In genomic region chr12:108697905-108698304, GRCh38 we compare ENCODE assay signal across 16 cellular contexts. TPM values are rescaled to one million over a fixed set of nuclear protein-coding genes. Genes with fewer than 3 reads are reported as not detected.
A peak's percentile ranks its signal among the peaks of the same experiment; 100 is the strongest.
DNase-seq lines count a peak whose midpoint lies in the region; ATAC-seq and TF ChIP-seq lines count a peak whose summit lies in the region.
"Had no signal": no experiment of that assay in that cellular context is flagged by ENCODE, and none has a peak within 500 bp of the region (broad histone marks: within the 10 kb centered on the region; RNA-seq: fewer than 3 reads in every experiment).

No MANE protein-coding gene starts in this region.

- peak overlapping the region; percentile 67 for H3K14ac ChIP-seq in IMR-90 (replicated peaks; ENCODE audit: low read depth, low read length)

- no peaks in the 10 kb centered on the region for H3K27me3 ChIP-seq in IMR-90 (ENCODE audit: control insufficient read depth, insufficient read depth, low read length)
- no peaks in the 10 kb centered on the region for H3K27me3 ChIP-seq in RWPE2 (ENCODE audit: insufficient read depth, poor library complexity, severe bottlenecking)
- no peaks in the 10 kb centered on the region for H3K27me3 ChIP-seq in foreskin keratinocyte
- H3K27me3 ChIP-seq in smooth muscle cell (ENCODE audit: low read depth) = no peaks in the 10 kb centered on the region

- WGBS in IMR-90 (ENCODE audit: extremely low coverage in 2 of 2, insufficient read length in 1 of 2), 2 experiments = no CpG with 5 or more reads among the region's 1 CpG
- 76% methylated on average over 1 of the region's 1 CpG for whole genome bisulfite sequencing in smooth muscle cell (ENCODE audit: low lambda C conversion rate)

- peaks cover 24% of the 10 kb centered on the region for H3K9me1 ChIP-seq in IMR-90 (ENCODE audit: insufficient read depth, low read length)

- H3K4me3 ChIP-seq in IMR-90 (ENCODE audit: insufficient read depth, low read depth, low read length) (no peak overlapping the region), RWPE2 (ENCODE audit: severe bottlenecking) (no peak overlapping the region), smooth muscle cell (no peak overlapping the region)
- H3K4me3 ChIP-seq: K562 had no signal

- H2BK120ac ChIP-seq in IMR-90 (ENCODE audit: low read depth, low read length) = no peak overlapping the region

- H3K27ac ChIP-seq in IMR-90 (ENCODE audit: insufficient read depth, low read length) = peak overlapping the region; percentile 45; the same call in 1 of the 2 replicates
- peak overlapping the region; percentile 99 for H3K27ac ChIP-seq in RWPE2 (ENCODE audit: poor library complexity, severe bottlenecking)
- H3K27ac ChIP-seq in foreskin keratinocyte = peak overlapping the region; percentile 97
- peak overlapping the region; percentile 97 for H3K27ac ChIP-seq in smooth muscle cell (ENCODE audit: low read depth)
- H3K27ac ChIP-seq: C4-2B had no signal

- H3K9ac ChIP-seq in IMR-90 (ENCODE audit: low read depth, low read length) (peak overlapping the region; percentile 46; the same call in 1 of the 2 replicates), smooth muscle cell (ENCODE audit: low read depth) (no peak overlapping the region)

- dilution Hi-C loops in IMR-90 (cut with HindIII; ENCODE audit: low sequenced_read_pairs, unreplicated experiment) = no loop called here

- peak overlapping the region; percentile 98 for H2BK5ac ChIP-seq in IMR-90 (ENCODE audit: low read depth, low read length, poor library complexity, severe bottlenecking)

- H3K79me1 ChIP-seq in IMR-90 (ENCODE audit: low read depth in 1 of 2, low read length in 2 of 2) = peaks cover 0 to 65% of the 10 kb centered on the region in 2 experiments; a peak in 2 of 4 replicates

- H3K79me2 ChIP-seq in smooth muscle cell (ENCODE audit: low read depth) = peaks cover 85% of the 10 kb centered on the region

- 0 out of 2 replicates have a peak overlapping the region, but pooled peaks have one; percentile 51 for H3K18ac ChIP-seq in IMR-90 (ENCODE audit: low read depth, low read length)

- BruUV-seq in IMR-90 (replicated peaks; lab: Mats Ljungman, UMichigan) = no TSS peak

- H4K20me1 ChIP-seq in IMR-90 (ENCODE audit: insufficient read depth, low read length) = peaks cover 82% of the 10 kb centered on the region
- H4K20me1 ChIP-seq in smooth muscle cell (ENCODE audit: low read depth) = peaks cover 39% of the 10 kb centered on the region

- no peak for ATAC-seq in IMR-90 (ENCODE audit: low read depth)
- ATAC-seq in RWPE2 (ENCODE audit: low read depth) = no peak
- no peak for ATAC-seq in foreskin keratinocyte
- no peak for ATAC-seq in HG03520 (IDR thresholded peaks at IDR 0.05; ENCODE audit: unreplicated experiment)
- ATAC-seq: K562; stimulated activated memory B cell treated with anti-CD40 and anti-IgM and Interleukin-4, amounts not matched to agents 10 μg/mL and 1 μg/mL and 100 μg/mL, for 72 hours had no signal

- H2AFZ ChIP-seq in IMR-90 (replicated peaks; ENCODE audit: low read length, poor library complexity) (no peak overlapping the region), smooth muscle cell (ENCODE audit: low read depth) (no peak overlapping the region)

- CTCF ChIA-PET in IMR-90 (lab: Yijun Ruan, JAX) = no interaction called here

- no peak for TF ChIP-seq RAD21 in IMR-90 (IDR thresholded peaks at IDR 0.05; ENCODE audit: low read length)

- H3K9me3 ChIP-seq in IMR-90 (ENCODE audit: control insufficient read depth, insufficient read depth, low read length) (no peaks in the 10 kb centered on the region), RWPE2 (ENCODE audit: severe bottlenecking) (no peaks in the 10 kb centered on the region), smooth muscle cell (replicated peaks; ENCODE audit: low read depth) (no peaks in the 10 kb centered on the region)

- H3K4me2 ChIP-seq in IMR-90 (ENCODE audit: low read depth, low read length) (no peak overlapping the region), smooth muscle cell (peak overlapping the region; percentile 62)

- H4K8ac ChIP-seq in IMR-90 (ENCODE audit: low read depth in 2 of 2, low read length in 2 of 2) = peak overlapping the region in 1 of 2 experiments; percentile 10; a peak in 1 of 4 replicates

- H2AK5ac ChIP-seq in IMR-90 (ENCODE audit: low read depth, low read length) = peak overlapping the region; percentile 63; the same call in 1 of the 2 replicates

- TF ChIP-seq POLR2A in IMR-90 (IDR thresholded peaks at IDR 0.05; ENCODE audit: low read depth, low read length) = no peak

- H3K36me3 ChIP-seq in IMR-90 (ENCODE audit: control insufficient read depth, insufficient read depth, low read length) (peaks cover 31% of the 10 kb centered on the region), RWPE2 (ENCODE audit: low read depth) (peaks cover 43% of the 10 kb centered on the region), smooth muscle cell (ENCODE audit: low read depth) (peaks cover 4% of the 10 kb centered on the region)

- POLR2A ChIA-PET in IMR-90 (lab: Charles Lee; ENCODE audit: unreplicated experiment) = interaction anchor here (0.6 kb wide), 1 partner anchor 19 kb away, joined by 3 read pairs; no protein-coding TSS in a partner anchor

- peaks cover 22% of the 10 kb centered on the region for H3F3A ChIP-seq in smooth muscle cell (ENCODE audit: low read depth)

- DNase-seq in IMR-90 (no peak), RWPE2 (ENCODE audit: low spot score) (no peak), foreskin keratinocyte (no peak), smooth muscle cell (lab: John Stamatoyannopoulos, UW; ENCODE audit: unreplicated experiment) (no peak), NCI-H82 (lab: John Stamatoyannopoulos, UW) (no peak), epidermal melanocyte (ENCODE audit: insufficient read length, low spot score) (no peak)
- DNase-seq: activated CD4-positive, CD25-positive, alpha-beta regulatory T cell treated with anti-CD3 and anti-CD28 coated beads, Interleukin-2, amount 50 U/mL, for 72 hours; activated CD8-positive, alpha-beta memory T cell treated with anti-CD3 and anti-CD28 coated beads, Interleukin-2, amount 50 U/mL, for 4 hours; activated naive CD4-positive, alpha-beta T cell treated with anti-CD3 and anti-CD28 coated beads, Interleukin-2, amount 10 ng/mL, durations not matched to agents 7 days and 5 days; foreskin fibroblast; HCEC 1CT; NCI-H1436 had no signal

- H2BK20ac ChIP-seq in IMR-90 (ENCODE audit: low read depth, low read length) = no peak overlapping the region; the same call in 1 of the 2 replicates

- no peak overlapping the region for H2AK9ac ChIP-seq in IMR-90 (replicated peaks; ENCODE audit: low read depth, low read length, poor library complexity)

- H3K56ac ChIP-seq in IMR-90 (ENCODE audit: extremely low read depth, insufficient read depth, low read length) = no peak overlapping the region

- peaks cover 36% of the 10 kb centered on the region for H3K4me1 ChIP-seq in IMR-90 (ENCODE audit: control insufficient read depth, insufficient read depth, low read length)
- H3K4me1 ChIP-seq in RWPE2 (ENCODE audit: insufficient read depth, poor library complexity, severe bottlenecking) = peaks cover 63% of the 10 kb centered on the region
- H3K4me1 ChIP-seq in foreskin keratinocyte = peaks cover 48% of the 10 kb centered on the region
- H3K4me1 ChIP-seq in smooth muscle cell (ENCODE audit: low read depth) = peaks cover 42% of the 10 kb centered on the region

- in situ Hi-C loops in IMR-90 (cut with MboI; ENCODE audit: low sequenced_read_pairs) = no loop called here

- intact Hi-C loops in IMR-90 (cut with micrococcal nuclease) = no loop called here

- H4K5ac ChIP-seq in IMR-90 (ENCODE audit: low read depth, low read length) = peak overlapping the region; percentile 12; the same call in 1 of the 2 replicates

- peak overlapping the region; percentile 63; the same call in 1 of the 2 replicates for H3K23ac ChIP-seq in IMR-90 (ENCODE audit: low read depth, low read length)

- no peak overlapping the region for H2BK15ac ChIP-seq in IMR-90 (ENCODE audit: low read depth, low read length)

- TF ChIP-seq CTCF in IMR-90 (conservative IDR thresholded peaks at IDR 0.05; ENCODE audit: low read depth, low read length) (no peak), RWPE2 (IDR thresholded peaks at IDR 0.05; ENCODE audit: poor library complexity, severe bottlenecking) (no peak), foreskin keratinocyte (conservative IDR thresholded peaks at IDR 0.05) (no peak), smooth muscle cell (IDR thresholded peaks at IDR 0.05; ENCODE audit: borderline replicate concordance, insufficient read depth, poor library complexity, severe bottlenecking) (no peak)

- H3K4ac ChIP-seq in IMR-90 (ENCODE audit: low read depth, low read length) = peak overlapping the region; percentile 64

- H4K91ac ChIP-seq in IMR-90 (ENCODE audit: insufficient read depth, low read depth, low read length) = peak overlapping the region; percentile 22; the same call in 1 of the 2 replicates

TF ChIP-seq in IMR-90, 13 proteins besides CTCF, POLR2A, EP300 and RAD21 (continues in another document):
- TF ChIP-seq FOS (IDR thresholded peaks at IDR 0.05; ENCODE audit: low read depth, low read length) = no peak
- TF ChIP-seq RCOR1 (IDR thresholded peaks at IDR 0.05; ENCODE audit: insufficient replicate concordance, low read length) = no peak
- TF ChIP-seq BHLHE40 (IDR thresholded peaks at IDR 0.05; ENCODE audit: low read depth, low read length) = no peak
- TF ChIP-seq SMC3 (IDR thresholded peaks at IDR 0.05; ENCODE audit: low read depth, low read length) = no peak
- TF ChIP-seq MAFK (IDR thresholded peaks at IDR 0.05; ENCODE audit: low read depth, low read length) = no peak
- TF ChIP-seq, protein P1, sequence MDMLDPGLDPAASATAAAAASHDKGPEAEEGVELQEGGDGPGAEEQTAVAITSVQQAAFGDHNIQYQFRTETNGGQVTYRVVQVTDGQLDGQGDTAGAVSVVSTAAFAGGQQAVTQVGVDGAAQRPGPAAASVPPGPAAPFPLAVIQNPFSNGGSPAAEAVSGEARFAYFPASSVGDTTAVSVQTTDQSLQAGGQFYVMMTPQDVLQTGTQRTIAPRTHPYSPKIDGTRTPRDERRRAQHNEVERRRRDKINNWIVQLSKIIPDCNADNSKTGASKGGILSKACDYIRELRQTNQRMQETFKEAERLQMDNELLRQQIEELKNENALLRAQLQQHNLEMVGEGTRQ (IDR thresholded peaks at IDR 0.05; ENCODE audit: low read depth, low read length) = no peak
- no peak for TF ChIP-seq NFE2L2 (IDR thresholded peaks at IDR 0.05; ENCODE audit: low read depth, low read length)
- no peak for TF ChIP-seq CEBPB (IDR thresholded peaks at IDR 0.05; ENCODE audit: low read depth, low read length)

RNA-seq across cellular contexts. Expression of gene CORO1C, which starts 33.4 kb away (rescaled TPM):
- total RNA-seq in IMR-90 (2012; rRNA removed) (1,042 and 1,100 TPM in 2 replicates), foreskin keratinocyte (150 and 182 TPM in 2 replicates), smooth muscle cell (136 and 145 TPM in 2 replicates)
- polyA plus RNA-seq in IMR-90 (2012; rRNA removed) (591 and 675 TPM in 2 replicates), foreskin keratinocyte (54.3 and 72.1 TPM in 2 replicates), smooth muscle cell (96.7 and 107 TPM in 2 replicates)
- polyA plus RNA-seq in IMR-90 (2012; cell fraction: cytosol; rRNA removed) = 183 and 262 TPM in 2 replicates
- 145 and 350 TPM in 2 replicates for polyA plus RNA-seq in IMR-90 (2012; cell fraction: nucleus; rRNA removed; ENCODE audit: low replicate concordance)

Comparison
In these comparisons a context has a peak if more than half of its experiments do, and no peak if none do; other contexts are left out.
1. H3K27ac ChIP-seq: peak in every context shown above with its lines; median percentile 99 in RWPE2; 97 in foreskin keratinocyte; 97 in smooth muscle cell; 45 in IMR-90.